14 cellular contexts compared by ENCODE assay signal in genomic region chr5:88555658-88556057, GRCh38.
DNase-seq lines count a peak whose midpoint lies in the region; ATAC-seq and TF ChIP-seq lines count a peak whose summit lies in the region.
"Had no signal": no experiment of that assay in that cellular context is flagged by ENCODE, and none has a peak within 500 bp of the region (broad histone marks: within the 10 kb centered on the region; RNA-seq: fewer than 3 reads in every experiment).

No MANE protein-coding gene starts in this region.

- no peak for TF ChIP-seq CTCF in GM13977 (IDR thresholded peaks at IDR 0.05; ENCODE audit: extremely low read depth, insufficient read depth, missing control alignments)

- H3K4me3 ChIP-seq in CD4-positive, alpha-beta memory T cell (ENCODE audit: low read length in 2 of 2), result no peak overlapping the region
- H3K4me3 ChIP-seq: left ventricle myocardium inferior, suprapubic skin had no signal

- no peaks in the 10 kb centered on the region for H3K36me3 Mint-ChIP-seq in CD4-positive, alpha-beta memory T cell
- H3K36me3 Mint-ChIP-seq: activated naive CD8-positive, alpha-beta T cell had no signal

- peaks cover 0 to 4% (median 2%) of the 10 kb centered on the region in 4 donors for H3K4me1 Mint-ChIP-seq in CD4-positive, alpha-beta memory T cell

- no peak overlapping the region for H3K27ac Mint-ChIP-seq in CD4-positive, alpha-beta memory T cell
- H3K27ac Mint-ChIP-seq: activated naive CD8-positive, alpha-beta T cell; dendritic cell treated with granulocyte-macrophage colony-stimulating factor and Interleukin-4, amounts not matched to agents 40 ng/mL and 50 ng/mL, for 4 days had no signal

- H3K27me3 ChIP-seq in CD4-positive, alpha-beta memory T cell (ENCODE audit: insufficient read depth, low read length), result no peaks in the 10 kb centered on the region
- H3K27me3 ChIP-seq: suprapubic skin had no signal

- no peaks in the 10 kb centered on the region for H3K9me3 ChIP-seq in CD4-positive, alpha-beta memory T cell (ENCODE audit: control insufficient read depth in 1 of 2, low read length in 2 of 2)
- H3K9me3 ChIP-seq: left ventricle myocardium inferior, suprapubic skin had no signal

- POLR2A ChIA-PET in CD4-positive, alpha-beta memory T cell (lab: Charles Lee; ENCODE audit: partially characterized antibody), result no interaction called here

- H3K9me3 Mint-ChIP-seq in CD4-positive, alpha-beta memory T cell, result no peaks in the 10 kb centered on the region
- H3K9me3 Mint-ChIP-seq: dendritic cell treated with granulocyte-macrophage colony-stimulating factor and Interleukin-4, amounts not matched to agents 40 ng/mL and 50 ng/mL, for 4 days had no signal

- in situ Hi-C loops in GM13977 (cut with MboI; ENCODE audit: low pct_unique_long_range_greater_than_20kb, low sequenced_read_pairs, unreplicated experiment), result no loop called here

- no peaks in the 10 kb centered on the region for H3K36me3 ChIP-seq in CD4-positive, alpha-beta memory T cell (ENCODE audit: insufficient read depth, low read length)
- H3K36me3 ChIP-seq: left ventricle myocardium inferior, suprapubic skin had no signal

- peak; percentile 68 for ATAC-seq in stimulated activated naive CD8-positive, alpha-beta T cell treated with anti-CD3 and anti-CD28 coated beads, Interleukin-15, Interleukin-2, amounts not matched to agents 100 U/mL and 50 U/mL, for 24 hours

- CTCF ChIA-PET in CD4-positive, alpha-beta memory T cell (lab: Charles Lee; ENCODE audit: partially characterized antibody), result no interaction called here

- intact Hi-C loops in CD4-positive, alpha-beta memory T cell (cut with micrococcal nuclease), result no loop called here

- no peak overlapping the region for H3K4me3 Mint-ChIP-seq in CD4-positive, alpha-beta memory T cell
- H3K4me3 Mint-ChIP-seq: activated naive CD8-positive, alpha-beta T cell; dendritic cell treated with granulocyte-macrophage colony-stimulating factor and Interleukin-4, amounts not matched to agents 40 ng/mL and 50 ng/mL, for 4 days had no signal

- DNase-seq in NOMO-1 treated with DMSO at 0.1 percent for 48 hours (lab: John Stamatoyannopoulos, UW; ENCODE audit: unreplicated experiment), result peak; percentile 19
- DNase-seq in NOMO-1 treated with dmso at 0.1 percent for 144 hours (lab: John Stamatoyannopoulos, UW; ENCODE audit: unreplicated experiment), result no peak
- DNase-seq in NCI-H524 treated with DMSO at 0.1 percent for 48 hours (lab: John Stamatoyannopoulos, UW), result peak; percentile 0
- DNase-seq in cerebellar cortex (ENCODE audit: low spot score), result peak; percentile 89
- DNase-seq in stimulated activated naive CD8-positive, alpha-beta T cell treated with anti-CD3 and anti-CD28 coated beads, Interleukin-15, Interleukin-2, amounts not matched to agents 100 U/mL and 50 U/mL, for 24 hours, result peak; percentile 4
- no peak for DNase-seq in GM13977 (ENCODE audit: low spot score)
- DNase-seq in CD4-positive, alpha-beta memory T cell, result no peak
- DNase-seq in ecto neural progenitor cell (ENCODE audit: low spot score), result no peak
- DNase-seq: left ventricle myocardium inferior, NCI-H510A had no signal

- peaks cover 5 to 6% of the 10 kb centered on the region in 2 donors for H3K27me3 Mint-ChIP-seq in CD4-positive, alpha-beta memory T cell
- H3K27me3 Mint-ChIP-seq: dendritic cell treated with granulocyte-macrophage colony-stimulating factor and Interleukin-4, amounts not matched to agents 40 ng/mL and 50 ng/mL, for 4 days had no signal

- H3K27ac ChIP-seq in CD4-positive, alpha-beta memory T cell (ENCODE audit: low read depth, low read length), result no peak overlapping the region
- H3K27ac ChIP-seq: left ventricle myocardium inferior, parathyroid adenoma, suprapubic skin had no signal

- no peaks in the 10 kb centered on the region for H3K4me1 ChIP-seq in CD4-positive, alpha-beta memory T cell (ENCODE audit: insufficient read depth, low read length)
- H3K4me1 ChIP-seq: left ventricle myocardium inferior, parathyroid adenoma, suprapubic skin had no signal

Comparison
In these comparisons a context has a peak if more than half of its experiments do, and no peak if none do; other contexts are left out.
1. DNase-seq: peak in NOMO-1 treated with DMSO at 0.1 percent for 48 hours (single experiment), NCI-H524 treated with DMSO at 0.1 percent for 48 hours (single experiment), cerebellar cortex (single experiment) and stimulated activated naive CD8-positive, alpha-beta T cell treated with anti-CD3 and anti-CD28 coated beads, Interleukin-15, Interleukin-2, amounts not matched to agents 100 U/mL and 50 U/mL, for 24 hours (single experiment); none in NOMO-1 treated with dmso at 0.1 percent for 144 hours (single experiment), GM13977 (single experiment), CD4-positive, alpha-beta memory T cell (0 of 5) and ecto neural progenitor cell (single experiment).